12 cellular contexts compared by ENCODE assay signal in the genomic region with DNA sequence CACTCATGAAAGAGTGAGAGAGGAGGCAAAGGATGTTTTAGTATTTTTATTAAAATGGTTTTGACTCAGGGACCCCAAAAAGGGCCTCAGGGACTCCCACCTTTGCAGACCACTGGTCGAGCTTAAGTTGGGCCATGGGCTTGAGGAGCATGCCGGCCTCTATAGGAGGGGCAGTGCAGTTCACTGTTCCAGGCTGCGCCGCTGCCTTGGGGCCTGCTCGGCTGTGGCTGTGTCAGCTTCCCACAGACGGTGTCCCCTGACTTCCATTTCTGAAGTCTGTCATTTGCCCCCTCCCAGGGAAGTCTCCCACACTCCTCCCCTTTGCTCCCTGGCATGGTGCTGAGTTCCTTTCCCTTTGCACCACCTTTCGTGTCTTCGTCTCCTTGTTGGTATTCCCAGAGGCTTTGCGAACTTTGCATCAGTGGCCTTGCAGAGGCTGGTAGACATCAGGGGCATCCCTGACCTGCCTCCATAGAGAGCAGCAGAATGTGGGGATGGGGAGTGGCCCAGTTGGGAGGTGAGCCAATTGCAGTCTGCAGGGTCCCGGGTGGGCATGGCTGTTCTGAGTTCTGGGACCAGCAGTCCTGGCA. TPM values are rescaled to one million over a fixed set of nuclear protein-coding genes. Genes with fewer than 3 reads are reported as not detected.
A peak's percentile ranks its signal among the peaks of the same experiment; 100 is the strongest.
DNase-seq lines count a peak whose midpoint lies in the region; ATAC-seq and TF ChIP-seq lines count a peak whose summit lies in the region.
"Had no signal": no experiment of that assay in that cellular context is flagged by ENCODE, and none has a peak within 500 bp of the region (broad histone marks: within the 10 kb centered on the region; RNA-seq: fewer than 3 reads in every experiment).

No MANE protein-coding gene starts in this region.

- H3K27ac Mint-ChIP-seq in H9 = no peak overlapping the region; a peak in 1 of 7 replicates
- H3K27ac Mint-ChIP-seq in T-helper 17 cell = no peak overlapping the region

- H2BK15ac ChIP-seq in H9 (ENCODE audit: low read depth, low read length) = no peak overlapping the region

- H3K4me1 ChIP-seq in H9 (ENCODE audit: insufficient read depth, low read length) (no peaks in the 10 kb centered on the region), suprapubic skin (peaks cover 80% of the 10 kb centered on the region)

- no peaks in the 10 kb centered on the region for H3K23me2 ChIP-seq in H9 (ENCODE audit: insufficient read length, low read depth, low read length, poor library complexity, severe bottlenecking)

- H4K8ac ChIP-seq in H9 (replicated peaks; ENCODE audit: insufficient read length, low read depth, low read length) = no peak overlapping the region

- H4K20me1 ChIP-seq in H9 (ENCODE audit: control insufficient read depth, insufficient read depth, insufficient read length) = no peaks in the 10 kb centered on the region

- H2AK5ac ChIP-seq in H9 (ENCODE audit: insufficient read length, low read length) = no peak overlapping the region

- no peak for TF ChIP-seq CTCF in H9 (conservative IDR thresholded peaks at IDR 0.05)
- no peak for TF ChIP-seq CTCF in suprapubic skin (IDR thresholded peaks at IDR 0.05)

- TF ChIP-seq POLR2A in suprapubic skin (IDR thresholded peaks at IDR 0.05) = no peak

- H3K36me3 Mint-ChIP-seq in H9 (ENCODE audit: insufficient read depth in 1 of 3, low read depth in 3 of 3) (peaks cover 0 to 2% (median 0%) of the 10 kb centered on the region in 3 experiments; a peak in 2 of 7 replicates), T-helper 17 cell (ENCODE audit: low read depth) (no peaks in the 10 kb centered on the region)

- DNase-seq in H9 = peak; percentile 25
- no peak for DNase-seq in T-helper 17 cell
- DNase-seq in mesenteric fat pad (ENCODE audit: low spot score) = peak; percentile 87
- DNase-seq in suprapubic skin (ENCODE audit: low spot score in 2 of 2) = peak; percentile 49 to 53
- no peak for DNase-seq in NCI-H1417 treated with DMSO at 0.1 percent for 48 hours (lab: John Stamatoyannopoulos, UW)
- DNase-seq in dermis blood vessel endothelial cell = no peak
- no peak for DNase-seq in cerebellar cortex (ENCODE audit: low spot score)
- DNase-seq: C1 segment of cervical spinal cord, KBM-7, NCI-H1048, NCI-H1694, NCI-H69 had no signal

- H3K4me3 Mint-ChIP-seq in H9 (no peak overlapping the region), T-helper 17 cell (peak overlapping the region; percentile 41)

- no peak for ATAC-seq in T-helper 17 cell

- H3K27me3 Mint-ChIP-seq in H9 (ENCODE audit: low read depth) (no peaks in the 10 kb centered on the region), T-helper 17 cell (no peaks in the 10 kb centered on the region)

- no peaks in the 10 kb centered on the region for H3K9me3 Mint-ChIP-seq in H9

- H3K4me1 Mint-ChIP-seq in H9 (peaks cover 13 to 17% of the 10 kb centered on the region in 2 experiments), T-helper 17 cell (peaks cover 43% of the 10 kb centered on the region)

- H3T11ph ChIP-seq in H9 (ENCODE audit: low read length) = no peak overlapping the region

- no peak overlapping the region for H3K18ac ChIP-seq in H9 (ENCODE audit: insufficient read length, low read depth, low read length)

- H3K36me3 ChIP-seq in suprapubic skin = no peaks in the 10 kb centered on the region

- H3K14ac ChIP-seq in H9 (ENCODE audit: insufficient read depth, low read length) = no peak overlapping the region

- no peak overlapping the region for H2BK5ac ChIP-seq in H9 (ENCODE audit: insufficient read length, low read length)

- H3K23ac ChIP-seq in H9 (ENCODE audit: insufficient read length, low read depth, low read length) = no peak overlapping the region

- WGBS in H9 (ENCODE audit: extremely low coverage, insufficient read length, low lambda C conversion rate) = no CpG with 5 or more reads among the region's 10 CpGs
- 78% methylated on average over 10 of the region's 10 CpGs for WGBS in suprapubic skin

- no peak overlapping the region for H4K91ac ChIP-seq in H9 (ENCODE audit: insufficient read length, low read depth, low read length)

- no peak for TF ChIP-seq EP300 in suprapubic skin (IDR thresholded peaks at IDR 0.05)

- H3K4me2 ChIP-seq in H9 (ENCODE audit: insufficient read depth, insufficient read length, low read length) = no peak overlapping the region

- H3K9me3 ChIP-seq in H9 (ENCODE audit: control insufficient read depth, low read depth, low read length) (no peaks in the 10 kb centered on the region), T-helper 17 cell (ENCODE audit: control insufficient read depth, low read length, poor library complexity, severe bottlenecking) (no peaks in the 10 kb centered on the region), suprapubic skin (no peaks in the 10 kb centered on the region)

- no peak overlapping the region for H3K27ac ChIP-seq in H9 (ENCODE audit: insufficient read length, low read depth, low read length)
- no peak overlapping the region for H3K27ac ChIP-seq in suprapubic skin

- no peak overlapping the region for H2AFZ ChIP-seq in H9 (ENCODE audit: low read length)

- H3K27me3 ChIP-seq in H9 (ENCODE audit: insufficient read depth, low read length) (no peaks in the 10 kb centered on the region), suprapubic skin (no peaks in the 10 kb centered on the region)

- H3K4ac ChIP-seq in H9 (ENCODE audit: low read depth, low read length) = no peak overlapping the region

- no peak overlapping the region for H2BK120ac ChIP-seq in H9 (ENCODE audit: low read depth, low read length, poor library complexity, severe bottlenecking)

- H3K9ac ChIP-seq in H9 (ENCODE audit: extremely low read depth, insufficient read length, low read length) = no peak overlapping the region

- H3K79me1 ChIP-seq in H9 (ENCODE audit: insufficient read depth, low read depth, low read length, poor library complexity, severe bottlenecking) = peaks cover 8% of the 10 kb centered on the region

- H2BK12ac ChIP-seq in H9 (ENCODE audit: insufficient read length, low read depth, low read length) = no peak overlapping the region

- no peak overlapping the region for H4K5ac ChIP-seq in H9 (ENCODE audit: insufficient read length, low read depth, low read length)

- H3K4me3 ChIP-seq in suprapubic skin = no peak overlapping the region

- no peak overlapping the region for H3K56ac ChIP-seq in H9 (ENCODE audit: insufficient read length, low read depth, low read length)

- H2BK20ac ChIP-seq in H9 (ENCODE audit: low read depth, low read length, poor library complexity, severe bottlenecking) = no peak overlapping the region

- H3K79me2 ChIP-seq in H9 (ENCODE audit: insufficient read depth, low read length) = peaks cover 1% of the 10 kb centered on the region; the same call in 1 of the 2 replicates

RNA-seq across cellular contexts. Expression of a gene that starts 17.1 kb away (rescaled TPM):
- 129 and 132 TPM in 2 replicates for total RNA-seq in H9 (2021)
- 100 to 1,000 TPM; 268 to 269 TPM for total RNA-seq in T-helper 17 cell
- 293 TPM for total RNA-seq in mesenteric fat pad
- total RNA-seq in suprapubic skin = 100 to 1,000 TPM; 122 to 207 (median 145) TPM
- 105 and 175 TPM in 2 replicates for total RNA-seq in dermis blood vessel endothelial cell

Comparison
In these comparisons a context has a peak if more than half of its experiments do, and no peak if none do; other contexts are left out.
1. DNase-seq: peak in H9 (single experiment), mesenteric fat pad (single experiment) and suprapubic skin (2 of 2); none in T-helper 17 cell (0 of 3), NCI-H1417 treated with DMSO at 0.1 percent for 48 hours (single experiment), dermis blood vessel endothelial cell (single experiment) and cerebellar cortex (single experiment).